In the genomic region with DNA sequence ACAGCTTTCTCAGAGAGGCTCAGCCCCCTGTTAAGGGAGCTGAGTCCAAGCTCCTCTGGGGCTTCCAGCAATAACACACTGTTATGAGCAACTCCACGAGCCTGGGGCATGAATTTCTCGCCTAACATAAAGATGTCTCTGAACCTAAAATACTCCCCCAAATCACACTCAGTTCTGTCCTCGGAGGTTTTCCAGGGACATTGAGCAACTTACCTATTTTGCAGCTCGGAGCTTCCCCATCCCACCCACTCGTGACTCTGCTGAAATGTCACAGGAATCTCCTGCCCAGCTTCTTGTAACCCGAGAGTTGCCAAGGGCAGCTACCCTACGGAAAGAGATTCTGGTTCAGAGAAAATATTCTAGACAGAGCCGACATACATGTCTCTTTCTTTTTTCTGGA, we compare ENCODE assay signal across 1 cellular context.
TF ChIP-seq lines count a peak whose summit lies in the region.

No MANE protein-coding gene starts in this region.

TF ChIP-seq in H1, 55 proteins besides CTCF, POLR2A, EP300 and RAD21:
- no peak for TF ChIP-seq TAF1 (IDR thresholded peaks at IDR 0.05; ENCODE audit: low read depth, low read length)
- TF ChIP-seq SIX5 (IDR thresholded peaks at IDR 0.05; ENCODE audit: low read depth, low read length): no peak
- TF ChIP-seq SP4 (IDR thresholded peaks at IDR 0.05; ENCODE audit: low read length): no peak
- TF ChIP-seq CBX5 (IDR thresholded peaks at IDR 0.05; ENCODE audit: low read depth, low read length): no peak
- no peak for TF ChIP-seq CHD1 (IDR thresholded peaks at IDR 0.05; ENCODE audit: low read depth, low read length)
- no peak for TF ChIP-seq RFX5 (IDR thresholded peaks at IDR 0.05; ENCODE audit: borderline replicate concordance, low read depth, low read length)
- TF ChIP-seq SAP30 (IDR thresholded peaks at IDR 0.05; ENCODE audit: insufficient read depth, insufficient replicate concordance, low read length): no peak
- TF ChIP-seq RBBP5 (IDR thresholded peaks at IDR 0.05; ENCODE audit: borderline replicate concordance, low read depth, low read length): no peak
- no peak for TF ChIP-seq SP2 (IDR thresholded peaks at IDR 0.05; ENCODE audit: low read length)
- TF ChIP-seq KDM4A (IDR thresholded peaks at IDR 0.05; ENCODE audit: low read depth, low read length, severe bottlenecking): no peak
- TF ChIP-seq YY1 (IDR thresholded peaks at IDR 0.05; ENCODE audit: low read depth, low read length): no peak
- TF ChIP-seq BACH1 (IDR thresholded peaks at IDR 0.05; ENCODE audit: low read length): no peak
- no peak for TF ChIP-seq CBX8 (IDR thresholded peaks at IDR 0.05; ENCODE audit: borderline replicate concordance, low read depth, low read length)
- no peak for TF ChIP-seq EZH2 (IDR thresholded peaks at IDR 0.05; ENCODE audit: low read depth, low read length, severe bottlenecking)
- no peak for TF ChIP-seq TEAD4 (IDR thresholded peaks at IDR 0.05; ENCODE audit: low read depth, low read length)
- no peak for TF ChIP-seq E2F6 (IDR thresholded peaks at IDR 0.05)
- TF ChIP-seq NRF1 (IDR thresholded peaks at IDR 0.05; ENCODE audit: low read depth, low read length): no peak
- TF ChIP-seq ATF2 (IDR thresholded peaks at IDR 0.05; ENCODE audit: low read length): no peak
- TF ChIP-seq MAX (IDR thresholded peaks at IDR 0.05): no peak
